Comparison of ENCODE assay signal across 19 cellular contexts in genomic region chr14:35387713-35388579, GRCh38.
"Had no signal": no experiment of that assay in that cellular context is flagged by ENCODE, and none has a peak within 500 bp of the region (broad histone marks: within the 10 kb centered on the region; RNA-seq: fewer than 3 reads in every experiment).

No MANE protein-coding gene starts in this region.

- H3K9me3 ChIP-seq: right atrium auricular region, transverse colon had no signal

- H3K4me3 ChIP-seq: right atrium auricular region, transverse colon had no signal

- ATAC-seq: activated CD8-positive, alpha-beta T cell treated with anti-CD3 and anti-CD28 coated beads, Interleukin-2, amount 10 ng/mL, durations not matched to agents 7 days and 5 days; activated naive CD4-positive, alpha-beta T cell treated with anti-CD3 and anti-CD28 coated beads, Interleukin-2, amount 50 U/mL, for 72 hours; esophagus mucosa; left colon; T-helper 17 cell had no signal

- H3K36me3 ChIP-seq: right atrium auricular region, transverse colon had no signal

- H3K4me3 Mint-ChIP-seq: activated B cell treated with CpG ODN at 0.5 μM for 24 hours; activated CD8-positive, alpha-beta T cell treated with anti-CD3 and anti-CD28 coated beads, Interleukin-2, amount 10 ng/mL, durations not matched to agents 7 days and 5 days; T-helper 17 cell had no signal

- H3K27ac Mint-ChIP-seq: activated B cell treated with CpG ODN at 0.5 μM for 24 hours; activated CD8-positive, alpha-beta T cell treated with anti-CD3 and anti-CD28 coated beads, Interleukin-2, amount 10 ng/mL, durations not matched to agents 7 days and 5 days; activated naive CD4-positive, alpha-beta T cell treated with anti-CD3 and anti-CD28 coated beads, Interleukin-2, amount 50 U/mL, for 72 hours; T-helper 17 cell had no signal

- H3K9me3 Mint-ChIP-seq: activated B cell treated with CpG ODN at 0.5 μM for 24 hours; activated naive CD4-positive, alpha-beta T cell treated with anti-CD3 and anti-CD28 coated beads, Interleukin-2, amount 50 U/mL, for 72 hours had no signal

- H3K27me3 ChIP-seq: right atrium auricular region, transverse colon had no signal

- H3K36me3 Mint-ChIP-seq: activated naive CD4-positive, alpha-beta T cell treated with anti-CD3 and anti-CD28 coated beads, Interleukin-2, amount 50 U/mL, for 72 hours; naive B cell had no signal

- H3K4me1 Mint-ChIP-seq: activated B cell treated with CpG ODN at 0.5 μM for 24 hours had no signal

- DNase-seq: activated B cell treated with CpG ODN at 0.5 μM for 24 hours; activated CD4-positive, alpha-beta T cell treated with anti-CD3 and anti-CD28 coated beads for 48 hours; activated CD8-positive, alpha-beta memory T cell treated with anti-CD3 and anti-CD28 coated beads, Interleukin-2, amount 50 U/mL, for 4 hours; activated CD8-positive, alpha-beta T cell treated with anti-CD3 and anti-CD28 coated beads, Interleukin-2, amount 10 ng/mL, durations not matched to agents 7 days and 5 days; activated effector memory CD4-positive, alpha-beta T cell treated with anti-CD3 and anti-CD28 coated beads, Interleukin-2, amount 50 U/mL, for 16 hours; activated T-cell treated with anti-CD3 and anti-CD28 coated beads, Interleukin-2, amount 50 U/mL, for 48 hours; caudate nucleus; glutamatergic neuron; left colon; naive B cell; small intestine; stimulated activated CD4-positive, alpha-beta T cell treated with anti-CD3 and anti-CD28 coated beads, Interleukin-4, amount 100 ng/mL, for 24 hours; stimulated activated naive CD4-positive, alpha-beta T cell; substantia nigra; T-helper 17 cell; transverse colon had no signal

- H3K27me3 Mint-ChIP-seq: activated B cell treated with CpG ODN at 0.5 μM for 24 hours, naive B cell, T-helper 17 cell had no signal
